Comparison of ENCODE assay signal across 22 cellular contexts in genomic region chr4:147816382-147817254, GRCh38.
A peak's percentile ranks its signal among the peaks of the same experiment; 100 is the strongest.
DNase-seq lines count a peak whose midpoint lies in the region; ATAC-seq and TF ChIP-seq lines count a peak whose summit lies in the region.
"Had no signal": no experiment of that assay in that cellular context is flagged by ENCODE, and none has a peak within 500 bp of the region (broad histone marks: within the 10 kb centered on the region; RNA-seq: fewer than 3 reads in every experiment).

No MANE protein-coding gene starts in this region.

- H3K9me3 Mint-ChIP-seq in effector memory CD8-positive, alpha-beta T cell, result no peaks in the 10 kb centered on the region
- H3K9me3 Mint-ChIP-seq in type B pancreatic cell, result no peaks in the 10 kb centered on the region
- H3K9me3 Mint-ChIP-seq: activated B cell treated with CpG ODN at 0.5 μM for 24 hours; activated T-cell treated with anti-CD3 and anti-CD28 coated beads, Interleukin-2, amount 50 U/mL, for 72 hours; CD14-positive monocyte had no signal

- H3K36me3 ChIP-seq in BLaER1, result no peaks in the 10 kb centered on the region
- H3K36me3 ChIP-seq in lung (ENCODE audit: control insufficient read depth in 2 of 2, insufficient read depth in 2 of 2, low read length in 2 of 2), result no peaks in the 10 kb centered on the region
- no peaks in the 10 kb centered on the region for H3K36me3 ChIP-seq in skeletal muscle tissue (ENCODE audit: control insufficient read depth in 3 of 3, insufficient read depth in 3 of 3, low read length in 3 of 3)

- H3K27me3 ChIP-seq in BLaER1 (no peaks in the 10 kb centered on the region), lung (ENCODE audit: control insufficient read depth, insufficient read depth) (no peaks in the 10 kb centered on the region), skeletal muscle tissue (ENCODE audit: control insufficient read depth in 3 of 3, insufficient read depth in 3 of 3, low read length in 3 of 3) (no peaks in the 10 kb centered on the region)
- H3K27me3 ChIP-seq: foreskin keratinocyte had no signal

- peak overlapping the region in 1 of 2 donors; percentile 49 for H3K4me3 Mint-ChIP-seq in effector memory CD8-positive, alpha-beta T cell
- H3K4me3 Mint-ChIP-seq in type B pancreatic cell, result no peak overlapping the region
- H3K4me3 Mint-ChIP-seq: activated B cell treated with CpG ODN at 0.5 μM for 24 hours; activated CD8-positive, alpha-beta T cell treated with anti-CD3 and anti-CD28 coated beads, Interleukin-2, amount 10 ng/mL, durations not matched to agents 7 days and 5 days; activated T-cell treated with anti-CD3 and anti-CD28 coated beads, Interleukin-2, amount 50 U/mL, for 72 hours; CD14-positive monocyte had no signal

- H3K9ac ChIP-seq in BLaER1, result no peak overlapping the region
- H3K9ac ChIP-seq in skeletal muscle tissue (ENCODE audit: low read depth in 1 of 3, low read length in 3 of 3), result no peak overlapping the region

- H3K9me3 ChIP-seq in BLaER1, result no peaks in the 10 kb centered on the region
- no peaks in the 10 kb centered on the region for H3K9me3 ChIP-seq in lung (ENCODE audit: control insufficient read depth in 2 of 2, insufficient read depth in 1 of 2, low read length in 1 of 2)
- no peaks in the 10 kb centered on the region for H3K9me3 ChIP-seq in skeletal muscle tissue (ENCODE audit: control insufficient read depth in 3 of 3, low read length in 3 of 3)
- H3K9me3 ChIP-seq: A549 had no signal

- H3K4me1 ChIP-seq in BLaER1 (peaks cover 9% of the 10 kb centered on the region), lung (ENCODE audit: control insufficient read depth in 2 of 2, insufficient read depth in 2 of 2, low read length in 2 of 2) (peaks cover 14 to 33% of the 10 kb centered on the region in 2 donors), skeletal muscle tissue (ENCODE audit: control insufficient read depth in 3 of 3, insufficient read depth in 3 of 3, low read length in 3 of 3) (peaks cover 53 to 66% (median 54%) of the 10 kb centered on the region in 3 donors)

- no peak for DNase-seq in effector memory CD8-positive, alpha-beta T cell
- no peak for DNase-seq in lung (ENCODE audit: low spot score)
- DNase-seq in activated CD4-positive, alpha-beta T cell treated with anti-CD3 and anti-CD28 coated beads for 4 hours, result no peak
- DNase-seq in type B pancreatic cell (ENCODE audit: extremely low spot score, unreplicated experiment), result no peak
- DNase-seq in SIG-M5 (lab: John Stamatoyannopoulos, UW), result no peak
- no peak for DNase-seq in nucleus accumbens (lab: John Stamatoyannopoulos, UW)
- DNase-seq: activated B cell treated with CpG ODN at 0.5 μM for 24 hours; activated CD8-positive, alpha-beta T cell treated with anti-CD3 and anti-CD28 coated beads, Interleukin-2, amount 10 ng/mL, durations not matched to agents 7 days and 5 days; activated T-cell treated with anti-CD3 and anti-CD28 coated beads, Interleukin-2, amount 50 U/mL, for 72 hours; caudate nucleus; DMS53; foreskin keratinocyte; KBM-7; mesenchymal stem cell; NCI-H1092; NCI-H524 treated with DMSO at 0.1 percent for 48 hours; SHP77; stimulated activated CD4-positive, alpha-beta T cell treated with anti-CD3 and anti-CD28 coated beads, Interleukin-2, amount 100 ng/mL, for 48 hours had no signal

- H3K27ac ChIP-seq in BLaER1 (no peak overlapping the region), lung (ENCODE audit: low read depth in 1 of 2, low read length in 1 of 2) (peak overlapping the region; percentile 69 to 87), skeletal muscle tissue (ENCODE audit: low read depth, low read length) (peak overlapping the region; percentile 7)
- H3K27ac ChIP-seq: A549, foreskin keratinocyte had no signal

- WGBS in lung, 2 donors, result 74 to 83% methylated on average over 4 of the region's 4 CpGs

- TF ChIP-seq CTCF in lung (IDR thresholded peaks at IDR 0.05; ENCODE audit: control extremely low read depth, extremely low read depth), result no peak
- no peak for TF ChIP-seq CTCF in type B pancreatic cell (conservative IDR thresholded peaks at IDR 0.05)

- H3K4me3 ChIP-seq in BLaER1 (no peak overlapping the region), lung (no peak overlapping the region), skeletal muscle tissue (ENCODE audit: low read length in 3 of 3) (no peak overlapping the region)
- H3K4me3 ChIP-seq: A549 had no signal

- H3K4me1 Mint-ChIP-seq in effector memory CD8-positive, alpha-beta T cell (ENCODE audit: low read depth in 2 of 2), result peaks cover 23 to 24% of the 10 kb centered on the region in 2 donors
- H3K4me1 Mint-ChIP-seq in type B pancreatic cell (ENCODE audit: unreplicated experiment), result peaks cover 16% of the 10 kb centered on the region
- H3K4me1 Mint-ChIP-seq: activated B cell treated with CpG ODN at 0.5 μM for 24 hours had no signal

- H3K27ac Mint-ChIP-seq in effector memory CD8-positive, alpha-beta T cell, result peak overlapping the region; percentile 70 to 85
- no peak overlapping the region for H3K27ac Mint-ChIP-seq in type B pancreatic cell
- H3K27ac Mint-ChIP-seq: activated B cell treated with CpG ODN at 0.5 μM for 24 hours; activated CD8-positive, alpha-beta T cell treated with anti-CD3 and anti-CD28 coated beads, Interleukin-2, amount 10 ng/mL, durations not matched to agents 7 days and 5 days; activated T-cell treated with anti-CD3 and anti-CD28 coated beads, Interleukin-2, amount 50 U/mL, for 72 hours had no signal

- H4K20me1 ChIP-seq in BLaER1, result no peaks in the 10 kb centered on the region

- H3K4me2 ChIP-seq in BLaER1, result peak overlapping the region; percentile 39; the same call in 1 of the 2 replicates
- H3K4me2 ChIP-seq: A549 had no signal

- ATAC-seq in effector memory CD8-positive, alpha-beta T cell (replicated peaks), result no peak
- ATAC-seq in lung (ENCODE audit: insufficient read depth, low FRiP score), result no peak
- ATAC-seq: A549; activated CD8-positive, alpha-beta T cell treated with anti-CD3 and anti-CD28 coated beads, Interleukin-2, amount 10 ng/mL, durations not matched to agents 7 days and 5 days; activated T-cell treated with anti-CD3 and anti-CD28 coated beads, Interleukin-2, amount 50 U/mL, for 72 hours; foreskin keratinocyte had no signal

- no peaks in the 10 kb centered on the region for H3K27me3 Mint-ChIP-seq in effector memory CD8-positive, alpha-beta T cell
- no peaks in the 10 kb centered on the region for H3K27me3 Mint-ChIP-seq in type B pancreatic cell
- H3K27me3 Mint-ChIP-seq: activated B cell treated with CpG ODN at 0.5 μM for 24 hours had no signal

- H3K36me3 Mint-ChIP-seq in effector memory CD8-positive, alpha-beta T cell (ENCODE audit: insufficient read depth), result peaks cover 6% of the 10 kb centered on the region
- H3K36me3 Mint-ChIP-seq in type B pancreatic cell, result no peaks in the 10 kb centered on the region
